ENCODE assay signal across 24 cellular contexts in genomic region chr5:96775689-96776088, GRCh38. TPM values are rescaled to one million over a fixed set of nuclear protein-coding genes. Genes with fewer than 3 reads are reported as not detected.
DNase-seq lines count a peak whose midpoint lies in the region; ATAC-seq and TF ChIP-seq lines count a peak whose summit lies in the region.
"Had no signal": no experiment of that assay in that cellular context is flagged by ENCODE, and none has a peak within 500 bp of the region (broad histone marks: within the 10 kb centered on the region; RNA-seq: fewer than 3 reads in every experiment).

No MANE protein-coding gene starts in this region.

- H3K27me3 ChIP-seq in CD4-positive, CD25-positive, alpha-beta regulatory T cell (ENCODE audit: control insufficient read depth, insufficient read depth, low read length): no peaks in the 10 kb centered on the region
- no peaks in the 10 kb centered on the region for H3K27me3 ChIP-seq in Caco-2 (replicated peaks; ENCODE audit: control insufficient read depth, insufficient read depth, low read length)
- no peaks in the 10 kb centered on the region for H3K27me3 ChIP-seq in esophagus muscularis mucosa
- H3K27me3 ChIP-seq: ascending aorta, esophagus squamous epithelium, MG63, SJCRH30 had no signal

- intact Hi-C loops in Caco-2 (cut with micrococcal nuclease; ENCODE audit: unreplicated experiment): no loop called here
- intact Hi-C loops in esophagus muscularis mucosa (cut with DNase I): loop anchor here (10.0 kb wide), 1 partner anchor 229 kb away; no protein-coding TSS in a partner anchor

- H3K36me3 Mint-ChIP-seq in CD4-positive, CD25-positive, alpha-beta regulatory T cell: peaks cover 59% of the 10 kb centered on the region
- H3K36me3 Mint-ChIP-seq in Caco-2 (ENCODE audit: insufficient read depth, unreplicated experiment) (peaks cover 90% of the 10 kb centered on the region), osteocyte (ENCODE audit: unreplicated experiment) (peaks cover 61% of the 10 kb centered on the region), HFFc6 (ENCODE audit: low read depth) (peaks cover 62% of the 10 kb centered on the region)
- H3K36me3 Mint-ChIP-seq in activated naive CD8-positive, alpha-beta T cell treated with anti-CD3 and anti-CD28 coated beads for 36 hours: peaks cover 41% of the 10 kb centered on the region

- H3K4me1 Mint-ChIP-seq in CD4-positive, CD25-positive, alpha-beta regulatory T cell: peaks cover 14 to 21% (median 19%) of the 10 kb centered on the region in 4 donors
- H3K4me1 Mint-ChIP-seq in Caco-2 (ENCODE audit: low read depth, unreplicated experiment): peaks cover 16% of the 10 kb centered on the region
- H3K4me1 Mint-ChIP-seq in osteocyte (ENCODE audit: unreplicated experiment): no peaks in the 10 kb centered on the region
- H3K4me1 Mint-ChIP-seq in HFFc6 (ENCODE audit: low read depth): peaks cover 18% of the 10 kb centered on the region
- peaks cover 18% of the 10 kb centered on the region for H3K4me1 Mint-ChIP-seq in activated naive CD8-positive, alpha-beta T cell treated with anti-CD3 and anti-CD28 coated beads for 36 hours
- H3K4me1 Mint-ChIP-seq: CD14-positive monocyte had no signal

- WGBS in esophagus muscularis mucosa: 90% methylated on average over 11 of the region's 11 CpGs

- H3K9me3 Mint-ChIP-seq in CD4-positive, CD25-positive, alpha-beta regulatory T cell: no peaks in the 10 kb centered on the region
- H3K9me3 Mint-ChIP-seq in Caco-2 (ENCODE audit: unreplicated experiment): no peaks in the 10 kb centered on the region
- no peaks in the 10 kb centered on the region for H3K9me3 Mint-ChIP-seq in osteocyte (ENCODE audit: unreplicated experiment)
- no peaks in the 10 kb centered on the region for H3K9me3 Mint-ChIP-seq in HFFc6
- no peaks in the 10 kb centered on the region for H3K9me3 Mint-ChIP-seq in activated naive CD8-positive, alpha-beta T cell treated with anti-CD3 and anti-CD28 coated beads for 36 hours
- H3K9me3 Mint-ChIP-seq: activated naive CD8-positive, alpha-beta T cell treated with anti-CD3 and anti-CD28 coated beads, Interleukin-2, amount 10 ng/mL, durations not matched to agents 7 days and 5 days; CD14-positive monocyte had no signal

- peaks cover 6% of the 10 kb centered on the region for H3K4me1 ChIP-seq in CD4-positive, CD25-positive, alpha-beta regulatory T cell (ENCODE audit: control insufficient read depth, insufficient read depth, low read length, poor library complexity, severe bottlenecking)
- H3K4me1 ChIP-seq in Caco-2 (peaks cover 15% of the 10 kb centered on the region), esophagus muscularis mucosa (peaks cover 4 to 47% (median 37%) of the 10 kb centered on the region in 4 donors)

- no peak overlapping the region for H3K4me3 Mint-ChIP-seq in CD4-positive, CD25-positive, alpha-beta regulatory T cell
- H3K4me3 Mint-ChIP-seq in Caco-2 (ENCODE audit: unreplicated experiment) (no peak overlapping the region), osteocyte (ENCODE audit: unreplicated experiment) (no peak overlapping the region), HFFc6 (no peak overlapping the region)
- H3K4me3 Mint-ChIP-seq in activated naive CD8-positive, alpha-beta T cell treated with anti-CD3 and anti-CD28 coated beads for 36 hours: no peak overlapping the region
- H3K4me3 Mint-ChIP-seq: activated naive CD8-positive, alpha-beta T cell treated with anti-CD3 and anti-CD28 coated beads, Interleukin-2, amount 10 ng/mL, durations not matched to agents 7 days and 5 days; CD14-positive monocyte had no signal

- BruUV-seq in Caco-2 (replicated peaks; lab: Mats Ljungman, UMichigan): no TSS peak

- TF ChIP-seq POLR2A in esophagus muscularis mucosa (IDR thresholded peaks at IDR 0.05; ENCODE audit: low read depth): no peak

- CTCF ChIA-PET in Caco-2 (lab: Charles Lee): no interaction called here

- H3K4me3 ChIP-seq in CD4-positive, CD25-positive, alpha-beta regulatory T cell (ENCODE audit: low read depth, low read length): no peak overlapping the region
- H3K4me3 ChIP-seq in Caco-2 (ENCODE audit: low read depth, low read length) (no peak overlapping the region), esophagus muscularis mucosa (no peak overlapping the region)
- H3K4me3 ChIP-seq: ascending aorta, coronary artery, esophagus squamous epithelium, GM23248, MG63, SJCRH30 had no signal

- TF ChIP-seq EP300 in esophagus muscularis mucosa (IDR thresholded peaks at IDR 0.05): no peak

- no peaks in the 10 kb centered on the region for H3K9me3 ChIP-seq in CD4-positive, CD25-positive, alpha-beta regulatory T cell (ENCODE audit: control insufficient read depth in 2 of 2, low read length in 2 of 2)
- H3K9me3 ChIP-seq in Caco-2 (no peaks in the 10 kb centered on the region), esophagus muscularis mucosa (no peaks in the 10 kb centered on the region)
- H3K9me3 ChIP-seq: ascending aorta, esophagus squamous epithelium, MG63, SJCRH30 had no signal

- POLR2A ChIA-PET in Caco-2 (lab: Charles Lee): no interaction called here

- no peaks in the 10 kb centered on the region for H3K27me3 Mint-ChIP-seq in CD4-positive, CD25-positive, alpha-beta regulatory T cell
- no peaks in the 10 kb centered on the region for H3K27me3 Mint-ChIP-seq in Caco-2 (ENCODE audit: insufficient read depth, unreplicated experiment)
- H3K27me3 Mint-ChIP-seq in osteocyte (ENCODE audit: unreplicated experiment): no peaks in the 10 kb centered on the region
- H3K27me3 Mint-ChIP-seq in HFFc6 (ENCODE audit: insufficient read depth): no peaks in the 10 kb centered on the region; the same call in none of the 2 replicates
- H3K27me3 Mint-ChIP-seq in activated naive CD8-positive, alpha-beta T cell treated with anti-CD3 and anti-CD28 coated beads for 36 hours: no peaks in the 10 kb centered on the region
- H3K27me3 Mint-ChIP-seq: activated naive CD8-positive, alpha-beta T cell treated with anti-CD3 and anti-CD28 coated beads, Interleukin-2, amount 10 ng/mL, durations not matched to agents 7 days and 5 days had no signal

- H3K27ac Mint-ChIP-seq in CD4-positive, CD25-positive, alpha-beta regulatory T cell: peak overlapping the region in 2 of 3 donors; percentile 29 to 66
- H3K27ac Mint-ChIP-seq in Caco-2 (ENCODE audit: unreplicated experiment): peak overlapping the region; percentile 15
- H3K27ac Mint-ChIP-seq in osteocyte (ENCODE audit: unreplicated experiment): peak overlapping the region; percentile 27
- no peak overlapping the region for H3K27ac Mint-ChIP-seq in HFFc6
- H3K27ac Mint-ChIP-seq in activated naive CD8-positive, alpha-beta T cell treated with anti-CD3 and anti-CD28 coated beads for 36 hours: no peak overlapping the region
- H3K27ac Mint-ChIP-seq: activated naive CD8-positive, alpha-beta T cell treated with anti-CD3 and anti-CD28 coated beads, Interleukin-2, amount 10 ng/mL, durations not matched to agents 7 days and 5 days had no signal

- H3K36me3 ChIP-seq in CD4-positive, CD25-positive, alpha-beta regulatory T cell (ENCODE audit: control insufficient read depth, insufficient read depth, low read length): peaks cover 93% of the 10 kb centered on the region
- H3K36me3 ChIP-seq in Caco-2 (ENCODE audit: control insufficient read depth, insufficient read depth, low read length) (peaks cover 4% of the 10 kb centered on the region), esophagus muscularis mucosa (peaks cover 18 to 86% (median 70%) of the 10 kb centered on the region in 4 donors)

- no peak for ATAC-seq in CD4-positive, CD25-positive, alpha-beta regulatory T cell (ENCODE audit: low read depth in 2 of 2)

- TF ChIP-seq CTCF in Caco-2 (IDR thresholded peaks at IDR 0.05; ENCODE audit: insufficient read depth in 1 of 2, low read depth in 1 of 2, low read length in 1 of 2, severe bottlenecking in 1 of 2, unreplicated experiment in 1 of 2) (no peak), esophagus muscularis mucosa (IDR thresholded peaks at IDR 0.05) (no peak), osteocyte (IDR thresholded peaks at IDR 0.05) (no peak), HFFc6 (IDR thresholded peaks at IDR 0.05) (no peak)

- no peak for DNase-seq in CD4-positive, CD25-positive, alpha-beta regulatory T cell
- no peak for DNase-seq in Caco-2
- no peak for DNase-seq in esophagus muscularis mucosa (ENCODE audit: extremely low spot score)
- no peak for DNase-seq in osteocyte (ENCODE audit: extremely low spot score, unreplicated experiment)
- DNase-seq in HFFc6: no peak
- DNase-seq in activated naive CD8-positive, alpha-beta T cell treated with anti-CD3 and anti-CD28 coated beads for 36 hours: no peak
- no peak for DNase-seq in activated CD4-positive, alpha-beta T cell treated with anti-CD3 and anti-CD28 coated beads, Interleukin-2, amount 50 U/mL, for 1 hour
- DNase-seq: activated CD4-positive, alpha-beta T cell treated with anti-CD3 and anti-CD28 coated beads for 1 hour; activated naive CD8-positive, alpha-beta T cell treated with anti-CD3 and anti-CD28 coated beads, Interleukin-2, amount 10 ng/mL, durations not matched to agents 7 days and 5 days; esophagus squamous epithelium; GM23248; KG1; mammary epithelial cell; MG63; NCI-H1105 treated with DMSO at 0.1 percent for 48 hours; NCI-H2029 treated with DMSO at 0.1 percent for 48 hours; NCI-H345; NCI-H748 treated with DMSO at 0.1 percent for 48 hours; occipital lobe; small intestine had no signal

- no peak overlapping the region for H3K27ac ChIP-seq in CD4-positive, CD25-positive, alpha-beta regulatory T cell (ENCODE audit: insufficient read depth, low read length, poor library complexity, severe bottlenecking)
- H3K27ac ChIP-seq in esophagus muscularis mucosa (replicated peaks in 1 of 4): peak overlapping the region in 3 of 4 donors; percentile 27 to 52 (median 50)
- H3K27ac ChIP-seq: coronary artery, GM23248 had no signal

RNA-seq across cellular contexts. Expression of gene ERAP1, which starts 32.1 kb away (rescaled TPM):
- total RNA-seq in CD4-positive, CD25-positive, alpha-beta regulatory T cell: 70.4 TPM
- polyA plus RNA-seq in CD4-positive, CD25-positive, alpha-beta regulatory T cell: 10 to 100 TPM; 47.3 to 64.3 (median 51.4) TPM
- total RNA-seq in Caco-2 (2022) (31.8 and 32.0 TPM in 2 replicates), esophagus muscularis mucosa (10 to 100 TPM; 22.8 to 37.8 (median 25.5) TPM), osteocyte (66.7 and 67.3 TPM in 2 replicates)
- 10 to 100 TPM; 16.6 to 41.9 (median 36.6) TPM for total RNA-seq in HFFc6 (2021; fragmentation: NEBNext Ultra II Directional; extraction: Animal tissue kit (Norgen Biotek cat#: 25700))
- total RNA-seq in activated naive CD8-positive, alpha-beta T cell treated with anti-CD3 and anti-CD28 coated beads for 36 hours: 100 to 1,000 TPM in 1 of 2 experiments, 10 to 100 TPM in 1; 92.1 to 101 TPM

Comparison
In these comparisons a context has a peak if more than half of its experiments do, and no peak if none do; other contexts are left out.
1. H3K27ac Mint-ChIP-seq: peak in CD4-positive, CD25-positive, alpha-beta regulatory T cell (2 of 3), Caco-2 (single experiment) and osteocyte (single experiment); none in HFFc6 (single experiment) and activated naive CD8-positive, alpha-beta T cell treated with anti-CD3 and anti-CD28 coated beads for 36 hours (single experiment).